In genomic region chr9:128656416-128657343, GRCh38 we compare ENCODE assay signal across 8 cellular contexts. TPM values are rescaled to one million over a fixed set of nuclear protein-coding genes. Genes with fewer than 3 reads are reported as not detected.
DNase-seq lines count a peak whose midpoint lies in the region; ATAC-seq, FAIRE-seq and TF ChIP-seq lines count a peak whose summit lies in the region.

DYNC2I2 (minus strand) TSS chr9:128656847; CDS start chr9:128656726, 121 bp downstream.

- H3K27ac ChIP-seq in kidney (ENCODE audit: low read depth in 2 of 2, low read length in 2 of 2): peak within 1 kb of the TSS; percentile 100

- peak within 1 kb of the TSS; percentile 91 to 96 for H3K9ac ChIP-seq in kidney (ENCODE audit: low read length in 2 of 2)

- ATAC-seq in GM19023 (IDR thresholded peaks at IDR 0.05; ENCODE audit: unreplicated experiment): peak; percentile 65
- ATAC-seq in HG03342 (IDR thresholded peaks at IDR 0.05; ENCODE audit: unreplicated experiment): peak; percentile 51

- H3K4me1 ChIP-seq in kidney (ENCODE audit: control insufficient read depth in 1 of 2, insufficient read depth in 1 of 2, low read depth in 1 of 2, low read length in 2 of 2): no peaks in the 10 kb centered on the region

- DNase-seq in AG09309 (ENCODE audit: low read depth): peak; percentile 67
- DNase-seq in NCI-H460 (ENCODE audit: extremely low read depth, low read depth): peak; percentile 94
- DNase-seq in activated CD4-positive, CD25-positive, alpha-beta regulatory T cell treated with anti-CD3 and anti-CD28 coated beads, Interleukin-2, amount 50 U/mL, for 72 hours: peak; percentile 97
- peak; percentile 91 for DNase-seq in cerebellar cortex (ENCODE audit: low spot score)
- DNase-seq in kidney: peak; percentile 98
- peak; percentile 93 to 96 for DNase-seq in stimulated activated CD4-positive, alpha-beta T cell treated with anti-CD3 and anti-CD28 coated beads, Interleukin-15, amount 100 ng/mL, for 1 hour (ENCODE audit: low read depth in 1 of 2, low spot score in 1 of 2)

- peak within 1 kb of the TSS; percentile 49 for H3K4me3 ChIP-seq in AG09309 (ENCODE audit: control insufficient read depth, low read depth, low read length)
- H3K4me3 ChIP-seq in kidney (ENCODE audit: low read length in 2 of 2): peak within 1 kb of the TSS; percentile 81

- intact Hi-C loops in kidney (cut with DNase I): no loop called here

- H3K36me3 ChIP-seq in kidney (ENCODE audit: control insufficient read depth in 1 of 2, insufficient read depth in 2 of 2, low read length in 2 of 2): no peaks in the 10 kb centered on the region

- no peak for FAIRE-seq in kidney (lab: Jason Lieb, UNC)

- TF ChIP-seq CTCF in AG09309 (IDR thresholded peaks at IDR 0.05; ENCODE audit: control insufficient read depth, insufficient read depth, low read depth, low read length, missing control alignments): no peak
- TF ChIP-seq CTCF in kidney (IDR thresholded peaks at IDR 0.05; ENCODE audit: borderline replicate concordance, extremely low read depth, insufficient read depth): no peak

- no peaks in the 10 kb centered on the region for H3K9me3 ChIP-seq in kidney (ENCODE audit: control insufficient read depth in 1 of 2, low read length in 2 of 2)

RNA-seq across cellular contexts. Expression of gene DYNC2I2, which starts in this region (rescaled TPM):
- total RNA-seq in NCI-H460 (2014; rRNA removed; shearing (Covaris generic)): 77.5 and 97.9 TPM in 2 replicates
- 464 and 558 TPM in 2 replicates for polyA plus RNA-seq in NCI-H460 (2014; cell fraction: nucleus; rRNA removed)
- 76.6 TPM for total RNA-seq in kidney
- 98.6 TPM for polyA plus RNA-seq in kidney (ENCODE audit: insufficient read depth, low read depth, low replicate concordance)

Comparison
In these comparisons a context has a peak if more than half of its experiments do, and no peak if none do; other contexts are left out.
1. Peak in every context shown above with its lines: DNase-seq, ATAC-seq, H3K4me3 ChIP-seq and H3K27ac ChIP-seq.